In the genomic region with DNA sequence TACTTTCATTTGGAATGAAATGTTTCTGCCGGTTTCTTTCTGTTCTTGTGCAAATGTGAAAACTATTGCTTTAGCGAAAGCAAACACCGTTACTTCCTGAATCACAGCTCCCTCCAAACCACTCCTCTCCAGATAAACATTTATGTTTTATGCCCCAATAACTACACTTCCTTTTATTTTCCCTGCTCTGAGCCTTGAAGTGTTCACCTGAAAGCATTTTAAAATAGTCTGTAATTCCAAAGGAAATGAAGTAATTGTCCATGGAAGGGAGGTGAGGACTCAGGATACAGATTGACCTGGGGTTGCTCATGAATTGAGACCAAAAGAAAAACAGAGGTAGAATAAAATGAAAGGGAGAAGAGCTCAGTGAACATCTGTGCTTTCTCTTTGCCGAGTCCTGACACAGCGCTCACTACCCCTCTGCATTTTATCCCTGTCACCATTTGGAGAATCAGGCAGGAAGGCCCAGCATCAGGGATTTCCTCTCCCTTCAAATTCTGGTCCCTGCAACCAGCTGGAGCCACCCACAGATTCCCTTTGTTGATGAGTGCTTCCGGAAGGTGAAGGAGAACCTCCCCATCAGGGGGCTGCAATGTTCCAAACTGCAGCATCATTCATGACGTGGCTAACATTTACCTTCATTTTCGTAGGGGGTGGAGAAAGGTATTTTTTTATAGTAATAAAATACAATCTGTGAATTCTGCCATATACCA, we compare ENCODE assay signal across 8 cellular contexts.
DNase-seq lines count a peak whose midpoint lies in the region; ATAC-seq and TF ChIP-seq lines count a peak whose summit lies in the region.

No MANE protein-coding gene starts in this region.

- H3K4me1 Mint-ChIP-seq in activated naive CD4-positive, alpha-beta T cell treated with anti-CD3 and anti-CD28 coated beads, Interleukin-2, amount 50 U/mL, for 24 hours = peaks cover 49% of the 10 kb centered on the region
- H3K4me1 Mint-ChIP-seq in activated naive CD4-positive, alpha-beta T cell treated with anti-CD3 and anti-CD28 coated beads for 36 hours (ENCODE audit: low read depth) = peaks cover 43% of the 10 kb centered on the region

- ATAC-seq in left colon = peak; percentile 83
- ATAC-seq in upper lobe of right lung = no peak

- in situ Hi-C loops in HAP-1 (cut with MboI; ENCODE audit: low sequenced_read_pairs) = no loop called here

- peak overlapping the region; percentile 52 for H3K27ac Mint-ChIP-seq in activated naive CD4-positive, alpha-beta T cell treated with anti-CD3 and anti-CD28 coated beads, Interleukin-2, amount 50 U/mL, for 24 hours
- no peak overlapping the region for H3K27ac Mint-ChIP-seq in activated naive CD4-positive, alpha-beta T cell treated with anti-CD3 and anti-CD28 coated beads for 36 hours

- H3K4me2 ChIP-seq in SU-DHL-6 (ENCODE audit: low read depth, low read length, poor library complexity, severe bottlenecking) = peak overlapping the region; percentile 30

- H2AFZ ChIP-seq in SU-DHL-6 (ENCODE audit: low read depth, low read length, severe bottlenecking) = no peak overlapping the region

- no peak overlapping the region for H3K9ac ChIP-seq in SU-DHL-6 (ENCODE audit: low read length)

- no peak overlapping the region for H3K4me3 ChIP-seq in SU-DHL-6 (ENCODE audit: insufficient read depth, low read length, poor library complexity, severe bottlenecking)
- H3K4me3 ChIP-seq in upper lobe of right lung = no peak overlapping the region
- H3K4me3 ChIP-seq in WERI-Rb-1 (ENCODE audit: low read depth, low read length) = no peak overlapping the region
- H3K4me3 ChIP-seq in HAP-1 = no peak overlapping the region

- peak overlapping the region; percentile 53 for H3K4me3 Mint-ChIP-seq in activated naive CD4-positive, alpha-beta T cell treated with anti-CD3 and anti-CD28 coated beads, Interleukin-2, amount 50 U/mL, for 24 hours
- no peak overlapping the region for H3K4me3 Mint-ChIP-seq in activated naive CD4-positive, alpha-beta T cell treated with anti-CD3 and anti-CD28 coated beads for 36 hours

- H3K36me3 Mint-ChIP-seq in activated naive CD4-positive, alpha-beta T cell treated with anti-CD3 and anti-CD28 coated beads, Interleukin-2, amount 50 U/mL, for 24 hours = no peaks in the 10 kb centered on the region
- no peaks in the 10 kb centered on the region for H3K36me3 Mint-ChIP-seq in activated naive CD4-positive, alpha-beta T cell treated with anti-CD3 and anti-CD28 coated beads for 36 hours (ENCODE audit: low read depth)

- no peaks in the 10 kb centered on the region for H3K27me3 ChIP-seq in SU-DHL-6 (ENCODE audit: low read length)
- no peaks in the 10 kb centered on the region for H3K27me3 ChIP-seq in upper lobe of right lung
- H3K27me3 ChIP-seq in WERI-Rb-1 (ENCODE audit: insufficient read depth, low read depth, severe bottlenecking) = no peaks in the 10 kb centered on the region
- H3K27me3 ChIP-seq in HAP-1 (ENCODE audit: low read depth) = no peaks in the 10 kb centered on the region

- intact Hi-C loops in activated naive CD4-positive, alpha-beta T cell treated with anti-CD3 and anti-CD28 coated beads for 36 hours (cut with micrococcal nuclease) = loop anchor here (10.0 kb wide), 3 partner anchors 1150 to 1620 kb away; a partner anchor contains a TSS
- intact Hi-C loops in left colon (cut with DNase I, micrococcal nuclease) (no loop called here), upper lobe of right lung (cut with DNase I) (no loop called here)

- H3K4me1 ChIP-seq in upper lobe of right lung (peaks cover 14% of the 10 kb centered on the region), HAP-1 (peaks cover 22% of the 10 kb centered on the region)

- H3K27me3 Mint-ChIP-seq in activated naive CD4-positive, alpha-beta T cell treated with anti-CD3 and anti-CD28 coated beads, Interleukin-2, amount 50 U/mL, for 24 hours = no peaks in the 10 kb centered on the region
- peaks cover 2% of the 10 kb centered on the region for H3K27me3 Mint-ChIP-seq in activated naive CD4-positive, alpha-beta T cell treated with anti-CD3 and anti-CD28 coated beads for 36 hours (ENCODE audit: low read depth)

- H4K20me1 ChIP-seq in SU-DHL-6 (ENCODE audit: low read depth, low read length) = no peaks in the 10 kb centered on the region

- H3K9me3 ChIP-seq in SU-DHL-6 (ENCODE audit: insufficient read depth, low read length) (no peaks in the 10 kb centered on the region), upper lobe of right lung (no peaks in the 10 kb centered on the region), WERI-Rb-1 (ENCODE audit: severe bottlenecking) (no peaks in the 10 kb centered on the region), HAP-1 (no peaks in the 10 kb centered on the region)

- CTCF ChIA-PET in activated naive CD4-positive, alpha-beta T cell treated with anti-CD3 and anti-CD28 coated beads for 36 hours (lab: Charles Lee) = no interaction called here

- H3K79me2 ChIP-seq in SU-DHL-6 (ENCODE audit: insufficient read depth, low read length) = no peaks in the 10 kb centered on the region

- no peaks in the 10 kb centered on the region for H3K9me2 ChIP-seq in SU-DHL-6 (replicated peaks; ENCODE audit: insufficient read depth, low read length)

- DNase-seq in activated naive CD4-positive, alpha-beta T cell treated with anti-CD3 and anti-CD28 coated beads for 36 hours = no peak
- DNase-seq in left colon (peak in 1 of 2 donors; percentile 14), upper lobe of right lung (no peak), WERI-Rb-1 (no peak), HAP-1 (ENCODE audit: low spot score in 2 of 2) (no peak)
- no peak for DNase-seq in stimulated activated naive CD4-positive, alpha-beta T cell treated with Interleukin-2 at 50 U/mL for 16 hours (lab: John Stamatoyannopoulos, UW)

- TF ChIP-seq CTCF in SU-DHL-6 (IDR thresholded peaks at IDR 0.05; ENCODE audit: insufficient read depth, low read length, poor library complexity, severe bottlenecking) = no peak
- no peak for TF ChIP-seq CTCF in upper lobe of right lung (IDR thresholded peaks at IDR 0.05)
- no peak for TF ChIP-seq CTCF in WERI-Rb-1 (IDR thresholded peaks at IDR 0.05; ENCODE audit: low read depth, low read length)

- no peaks in the 10 kb centered on the region for H3F3A ChIP-seq in SU-DHL-6 (ENCODE audit: insufficient read depth)

- no peaks in the 10 kb centered on the region for H3K9me3 Mint-ChIP-seq in activated naive CD4-positive, alpha-beta T cell treated with anti-CD3 and anti-CD28 coated beads, Interleukin-2, amount 50 U/mL, for 24 hours
- H3K9me3 Mint-ChIP-seq in activated naive CD4-positive, alpha-beta T cell treated with anti-CD3 and anti-CD28 coated beads for 36 hours = no peaks in the 10 kb centered on the region

- H3K27ac ChIP-seq in SU-DHL-6 (ENCODE audit: low read depth, low read length) (no peak overlapping the region), upper lobe of right lung (peak overlapping the region; percentile 65), WERI-Rb-1 (no peak overlapping the region)

- H3K36me3 ChIP-seq in SU-DHL-6 (ENCODE audit: low read length) (no peaks in the 10 kb centered on the region), upper lobe of right lung (no peaks in the 10 kb centered on the region), WERI-Rb-1 (no peaks in the 10 kb centered on the region), HAP-1 (replicated peaks) (no peaks in the 10 kb centered on the region)
